21 cellular contexts compared by ENCODE assay signal in the genomic region with DNA sequence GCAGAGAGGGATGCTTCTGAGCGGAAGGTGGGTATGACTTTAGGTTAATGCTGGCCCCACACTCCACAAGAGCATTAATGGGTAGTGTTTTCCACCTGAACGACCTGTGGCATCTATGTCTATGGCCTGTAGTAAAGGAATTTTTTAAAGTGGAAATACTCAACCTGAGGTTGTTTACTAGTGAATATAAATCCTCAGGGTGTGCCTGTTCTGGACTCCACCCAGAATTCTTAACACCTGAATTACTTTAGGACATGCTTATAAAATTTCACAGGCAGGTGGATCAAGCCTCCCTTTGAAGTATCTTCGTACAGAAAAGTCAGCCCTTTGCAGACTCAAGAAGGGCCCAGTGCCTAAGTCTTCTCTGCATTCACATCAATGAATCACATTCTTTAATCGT.
"Had no signal": no experiment of that assay in that cellular context is flagged by ENCODE, and none has a peak within 500 bp of the region (broad histone marks: within the 10 kb centered on the region; RNA-seq: fewer than 3 reads in every experiment).

No MANE protein-coding gene starts in this region.

- FAIRE-seq: bronchial epithelial cell, kidney had no signal

- ATAC-seq: activated CD8-positive, alpha-beta memory T cell treated with anti-CD3 and anti-CD28 coated beads, Interleukin-2, amount 10 ng/mL, durations not matched to agents 7 days and 5 days; effector memory CD8-positive, alpha-beta T cell; foreskin keratinocyte; stimulated activated naive B cell treated with anti-CD40 and anti-IgM and Interleukin-4, amounts not matched to agents 10 μg/mL and 1 μg/mL and 100 μg/mL, for 72 hours had no signal

- H3K4me3 Mint-ChIP-seq: activated CD4-positive, alpha-beta memory T cell treated with anti-CD3 and anti-CD28 coated beads, Interleukin-2, amount 10 ng/mL, durations not matched to agents 7 days and 5 days; activated CD8-positive, alpha-beta memory T cell treated with anti-CD3 and anti-CD28 coated beads, Interleukin-2, amount 10 ng/mL, durations not matched to agents 7 days and 5 days; effector memory CD8-positive, alpha-beta T cell; naive B cell; stimulated activated naive B cell treated with anti-CD40 and anti-IgM and Interleukin-4, amounts not matched to agents 10 μg/mL and 1 μg/mL and 100 μg/mL, for 72 hours had no signal

- H3K9me3 Mint-ChIP-seq: effector memory CD8-positive, alpha-beta T cell; stimulated activated naive B cell treated with anti-CD40 and anti-IgM and Interleukin-4, amounts not matched to agents 10 μg/mL and 1 μg/mL and 100 μg/mL, for 72 hours had no signal

- H3K27me3 ChIP-seq: adrenal gland, foreskin keratinocyte, sigmoid colon, spleen had no signal

- H3K4me1 Mint-ChIP-seq: activated CD8-positive, alpha-beta memory T cell treated with anti-CD3 and anti-CD28 coated beads, Interleukin-2, amount 10 ng/mL, durations not matched to agents 7 days and 5 days had no signal

- H3K4me1 ChIP-seq: adrenal gland, left ventricle myocardium inferior, parathyroid adenoma, sigmoid colon, spleen had no signal

- H3K27ac Mint-ChIP-seq: activated CD4-positive, alpha-beta memory T cell treated with anti-CD3 and anti-CD28 coated beads, Interleukin-2, amount 10 ng/mL, durations not matched to agents 7 days and 5 days; naive B cell; stimulated activated naive B cell treated with anti-CD40 and anti-IgM and Interleukin-4, amounts not matched to agents 10 μg/mL and 1 μg/mL and 100 μg/mL, for 72 hours had no signal

- H3K4me3 ChIP-seq: adrenal gland, left ventricle myocardium inferior, sigmoid colon, spleen, thoracic aorta had no signal

- H3K9me3 ChIP-seq: adrenal gland, left ventricle myocardium inferior, sigmoid colon, SK-N-SH, spleen, thoracic aorta had no signal

- H3K27ac ChIP-seq: adrenal gland, foreskin keratinocyte, left ventricle myocardium inferior, parathyroid adenoma, sigmoid colon, spleen, thoracic aorta had no signal

- H3K27me3 Mint-ChIP-seq: activated CD4-positive, alpha-beta memory T cell treated with anti-CD3 and anti-CD28 coated beads, Interleukin-2, amount 10 ng/mL, durations not matched to agents 7 days and 5 days; activated CD8-positive, alpha-beta memory T cell treated with anti-CD3 and anti-CD28 coated beads, Interleukin-2, amount 10 ng/mL, durations not matched to agents 7 days and 5 days; effector memory CD8-positive, alpha-beta T cell; naive B cell; stimulated activated naive B cell treated with anti-CD40 and anti-IgM and Interleukin-4, amounts not matched to agents 10 μg/mL and 1 μg/mL and 100 μg/mL, for 72 hours had no signal

- DNase-seq: activated CD4-positive, alpha-beta memory T cell treated with anti-CD3 and anti-CD28 coated beads, Interleukin-2, amount 10 ng/mL, durations not matched to agents 7 days and 5 days; activated CD4-positive, alpha-beta T cell treated with anti-CD3 and anti-CD28 coated beads for 48 hours; activated CD4-positive, CD25-positive, alpha-beta regulatory T cell; activated CD8-positive, alpha-beta memory T cell treated with anti-CD3 and anti-CD28 coated beads, Interleukin-2, amount 10 ng/mL, durations not matched to agents 7 days and 5 days; activated naive CD4-positive, alpha-beta T cell treated with anti-CD3 and anti-CD28 coated beads, Interleukin-2, amount 50 U/mL, for 16 hours; adrenal gland; dermis blood vessel endothelial cell; effector memory CD8-positive, alpha-beta T cell; foreskin keratinocyte; hypothalamus; kidney; left ventricle myocardium inferior; naive B cell; sigmoid colon; SK-N-SH; spleen; stimulated activated CD4-positive, alpha-beta T cell treated with anti-CD3 and anti-CD28 coated beads, Interleukin-4, amount 100 ng/mL, for 4 hours; stimulated activated naive B cell treated with anti-CD40 and anti-IgM and Interleukin-4, amounts not matched to agents 10 μg/mL and 1 μg/mL and 100 μg/mL, for 72 hours had no signal
